In the genomic region with DNA sequence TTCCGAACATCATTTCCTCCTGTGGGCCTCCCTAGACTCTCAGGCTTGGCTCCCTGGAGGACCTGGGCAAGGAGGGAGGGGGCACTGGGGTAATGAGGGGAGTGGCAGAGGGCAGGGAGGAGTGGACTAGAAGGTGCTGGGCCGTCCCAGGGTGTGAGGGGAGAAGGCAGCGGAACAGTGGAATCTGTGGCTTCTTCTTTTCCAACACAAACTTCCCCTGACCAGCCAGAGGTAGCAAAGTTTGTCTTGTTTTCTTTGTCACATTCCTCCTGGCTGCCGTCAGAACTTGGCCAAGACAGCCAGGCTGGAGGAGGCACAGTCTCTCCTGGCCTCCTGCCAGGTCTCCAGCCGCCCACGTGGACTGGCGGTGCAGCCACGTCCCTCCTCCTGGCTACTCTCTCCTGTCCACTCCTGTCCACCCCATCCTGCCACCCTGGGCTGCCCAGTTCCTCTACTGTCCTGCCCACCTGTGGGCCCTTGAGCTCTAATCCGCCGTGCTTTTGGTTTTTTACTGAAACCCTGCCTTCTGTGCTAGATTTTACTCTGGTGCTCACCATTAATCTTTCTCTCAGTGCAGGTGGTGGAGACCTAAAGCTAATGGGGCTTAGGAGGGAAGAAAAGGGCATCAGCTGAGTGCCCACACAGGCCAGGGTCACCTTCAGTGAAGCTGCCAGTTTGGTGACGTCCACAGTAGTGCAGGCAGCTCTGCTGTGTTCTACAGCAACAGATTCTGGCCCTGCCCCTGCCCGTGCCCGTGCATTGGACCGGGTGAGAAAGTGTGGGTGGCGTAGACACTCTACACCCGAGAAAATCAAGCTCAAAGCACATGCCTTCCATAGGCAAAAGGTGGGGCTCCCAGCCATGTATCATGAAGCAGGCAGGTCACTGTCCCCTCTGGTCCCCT, we compare ENCODE assay signal across 1 cellular context.
TF ChIP-seq lines count a peak whose summit lies in the region.

No MANE protein-coding gene starts in this region.

TF ChIP-seq in HepG2, 621 proteins besides CTCF, POLR2A, EP300 and RAD21 (continued from another document):
- TF ChIP-seq ARID5B (CRISPR knock-in tag; IDR thresholded peaks at IDR 0.05): 0 out of 2 replicates have a peak, but pooled peaks have one; percentile 22
- TF ChIP-seq TRIM24 (CRISPR knock-in tag; IDR thresholded peaks at IDR 0.05): no peak
- TF ChIP-seq ZNF891 (CRISPR knock-in tag; IDR thresholded peaks at IDR 0.05): peak; percentile 22
- TF ChIP-seq, protein P1, sequence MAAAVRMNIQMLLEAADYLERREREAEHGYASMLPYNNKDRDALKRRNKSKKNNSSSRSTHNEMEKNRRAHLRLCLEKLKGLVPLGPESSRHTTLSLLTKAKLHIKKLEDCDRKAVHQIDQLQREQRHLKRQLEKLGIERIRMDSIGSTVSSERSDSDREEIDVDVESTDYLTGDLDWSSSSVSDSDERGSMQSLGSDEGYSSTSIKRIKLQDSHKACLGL (CRISPR knock-in tag; IDR thresholded peaks at IDR 0.05): no peak
- no peak for TF ChIP-seq ZNF841 (CRISPR knock-in tag; IDR thresholded peaks at IDR 0.05; ENCODE audit: borderline replicate concordance)
- no peak for TF ChIP-seq NFYC (CRISPR knock-in tag; IDR thresholded peaks at IDR 0.05)
- no peak for TF ChIP-seq RBM39 (IDR thresholded peaks at IDR 0.05; ENCODE audit: low read depth, low read length, poor library complexity, severe bottlenecking)
- peak; percentile 26; the same call in 1 of the 2 replicates for TF ChIP-seq ZNF687 (CRISPR knock-in tag; IDR thresholded peaks at IDR 0.05)
- TF ChIP-seq TEAD3 (CRISPR knock-in tag; optimal IDR thresholded peaks at IDR 0.05; ENCODE audit: borderline replicate concordance): peak; percentile 65
- no peak for TF ChIP-seq SP4 (CRISPR knock-in tag; IDR thresholded peaks at IDR 0.05)
- 0 out of 2 replicates have a peak, but pooled peaks have one; percentile 11 for TF ChIP-seq HNRNPL (IDR thresholded peaks at IDR 0.05; ENCODE audit: low read depth, low read length)
- peak; percentile 26; the same call in 1 of the 2 replicates for TF ChIP-seq HMG20A (CRISPR knock-in tag; IDR thresholded peaks at IDR 0.05; ENCODE audit: borderline replicate concordance)
- TF ChIP-seq EED (CRISPR knock-in tag; IDR thresholded peaks at IDR 0.05): 0 out of 2 replicates have a peak, but pooled peaks have one; percentile 29
- no peak for TF ChIP-seq ARID2 (CRISPR knock-in tag; IDR thresholded peaks at IDR 0.05; ENCODE audit: borderline replicate concordance)
- TF ChIP-seq PHF20 (CRISPR knock-in tag; IDR thresholded peaks at IDR 0.05): no peak
- TF ChIP-seq HDAC6 (IDR thresholded peaks at IDR 0.05; ENCODE audit: low read depth, low read length): no peak
- no peak for TF ChIP-seq SATB2 (CRISPR knock-in tag; IDR thresholded peaks at IDR 0.05)
- TF ChIP-seq PAX8 (CRISPR knock-in tag; IDR thresholded peaks at IDR 0.05; ENCODE audit: borderline replicate concordance): no peak
- TF ChIP-seq SRSF4 (IDR thresholded peaks at IDR 0.05; ENCODE audit: low read depth, low read length, poor library complexity, severe bottlenecking): no peak
- TF ChIP-seq MNT (IDR thresholded peaks at IDR 0.05): peak; percentile 54
- TF ChIP-seq ZBTB34 (CRISPR knock-in tag; IDR thresholded peaks at IDR 0.05): no peak
- no peak for TF ChIP-seq THAP7 (CRISPR knock-in tag; IDR thresholded peaks at IDR 0.05)
- no peak for TF ChIP-seq GMEB2 (CRISPR knock-in tag; IDR thresholded peaks at IDR 0.05; ENCODE audit: low read depth)
- 0 out of 2 replicates have a peak, but pooled peaks have one; percentile 19 for TF ChIP-seq GATAD2A (CRISPR knock-in tag; IDR thresholded peaks at IDR 0.05)
